In the genomic region with DNA sequence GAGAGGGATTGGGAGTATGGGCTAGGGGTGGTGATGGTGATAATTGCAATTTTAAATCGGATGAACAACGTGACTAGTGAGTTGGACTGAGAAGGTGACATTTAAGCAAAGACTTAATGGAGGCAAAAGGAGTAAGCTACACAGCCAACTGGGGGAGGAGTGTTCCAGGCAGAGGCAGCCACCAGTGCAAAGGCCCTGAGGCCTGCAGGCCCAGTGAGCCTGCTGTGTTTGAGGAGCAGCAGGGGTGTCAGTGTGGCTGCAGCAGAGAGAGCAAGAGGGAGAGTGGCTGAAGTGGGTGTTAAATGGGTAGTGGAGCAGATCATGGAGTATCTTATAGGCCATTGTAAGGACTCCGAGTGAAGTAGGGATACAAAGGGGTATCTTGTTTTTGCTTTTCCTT, we compare ENCODE assay signal across 20 cellular contexts. TPM values are rescaled to one million over a fixed set of nuclear protein-coding genes. Genes with fewer than 3 reads are reported as not detected.
DNase-seq lines count a peak whose midpoint lies in the region; TF ChIP-seq lines count a peak whose summit lies in the region.
"Had no signal": no experiment of that assay in that cellular context is flagged by ENCODE, and none has a peak within 500 bp of the region (broad histone marks: within the 10 kb centered on the region; RNA-seq: fewer than 3 reads in every experiment).

No MANE protein-coding gene starts in this region.

- H3K36me3 Mint-ChIP-seq in chondrocyte (ENCODE audit: low read depth) (peaks cover 28% of the 10 kb centered on the region), nephron (ENCODE audit: low read depth) (peaks cover 17% of the 10 kb centered on the region)
- H3K36me3 Mint-ChIP-seq: CD4-positive, CD25-positive, alpha-beta regulatory T cell had no signal

- peak; percentile 38 for DNase-seq in chondrocyte (ENCODE audit: low spot score)
- DNase-seq in AML-193 (lab: John Stamatoyannopoulos, UW) = no peak
- no peak for DNase-seq in cortex of kidney (lab: John Stamatoyannopoulos, UW)
- no peak for DNase-seq in AG08395 (ENCODE audit: low spot score)
- no peak for DNase-seq in A673 (ENCODE audit: low spot score)
- DNase-seq: 8988T; CD4-positive, CD25-positive, alpha-beta regulatory T cell; CD8-positive, alpha-beta memory T cell; COR-L47; DMS 273 treated with DMSO at 0.1 percent for 48 hours; DMS53; DND-41; EL; GOT3; H7; IMR-90 had no signal

- no peaks in the 10 kb centered on the region for H3K27me3 Mint-ChIP-seq in chondrocyte (ENCODE audit: low read depth)
- peaks cover 3% of the 10 kb centered on the region for H3K27me3 Mint-ChIP-seq in nephron (ENCODE audit: low read depth)

- BruUV-seq in A673 (replicated peaks; lab: Mats Ljungman, UMichigan) = no TSS peak

- peaks cover 15% of the 10 kb centered on the region for H3K4me1 Mint-ChIP-seq in chondrocyte (ENCODE audit: low read depth)
- peaks cover 80% of the 10 kb centered on the region for H3K4me1 Mint-ChIP-seq in nephron
- H3K4me1 Mint-ChIP-seq: CD4-positive, CD25-positive, alpha-beta regulatory T cell; CD8-positive, alpha-beta memory T cell had no signal

- H3K27ac Mint-ChIP-seq in chondrocyte (ENCODE audit: unreplicated experiment) (no peak overlapping the region), nephron (peak overlapping the region; percentile 68 to 95 (median 93))
- H3K27ac Mint-ChIP-seq: CD4-positive, CD25-positive, alpha-beta regulatory T cell; CD8-positive, alpha-beta memory T cell had no signal

- H3K9me3 Mint-ChIP-seq in chondrocyte (ENCODE audit: low read depth) (no peaks in the 10 kb centered on the region), nephron (no peaks in the 10 kb centered on the region)
- H3K9me3 Mint-ChIP-seq: CD4-positive, CD25-positive, alpha-beta regulatory T cell; CD8-positive, alpha-beta memory T cell had no signal

- intact Hi-C loops in A673 (cut with micrococcal nuclease; ENCODE audit: unreplicated experiment) = no loop called here

- H3K27ac ChIP-seq in BLaER1 treated with 17β-estradiol and CSF1 and Interleukin-3, amounts not matched to agents 10 nM and 100 nM = peak overlapping the region in 7 of 11 experiments; percentile 83 to 93 (median 87); a peak in 12 of 22 replicates
- no peak overlapping the region for H3K27ac ChIP-seq in A673 (ENCODE audit: low read depth, low read length, poor library complexity, severe bottlenecking)

- no peak overlapping the region for H3K9ac ChIP-seq in BLaER1 treated with 17β-estradiol and CSF1 and Interleukin-3, amounts not matched to agents 10 nM and 100 nM

- peaks cover 0 to 11% (median 0%) of the 10 kb centered on the region in 11 experiments; a peak in 2 of 22 replicates for H4K20me1 ChIP-seq in BLaER1 treated with 17β-estradiol and CSF1 and Interleukin-3, amounts not matched to agents 10 nM and 100 nM

- peak overlapping the region in 10 of 11 experiments; percentile 82 to 97 (median 90); a peak in 18 of 22 replicates for H3K4me2 ChIP-seq in BLaER1 treated with 17β-estradiol and CSF1 and Interleukin-3, amounts not matched to agents 10 nM and 100 nM

- peaks cover 48 to 100% (median 97%) of the 10 kb centered on the region in 10 experiments for H3K4me1 ChIP-seq in BLaER1 treated with 17β-estradiol and CSF1 and Interleukin-3, amounts not matched to agents 10 nM and 100 nM
- no peaks in the 10 kb centered on the region for H3K4me1 ChIP-seq in A673 (ENCODE audit: insufficient read depth, low read length, poor library complexity, severe bottlenecking)

- H3K9me3 ChIP-seq in BLaER1 treated with 17β-estradiol and CSF1 and Interleukin-3, amounts not matched to agents 10 nM and 100 nM (replicated peaks in 1 of 11) = no peaks in the 10 kb centered on the region
- no peaks in the 10 kb centered on the region for H3K9me3 ChIP-seq in A673 (ENCODE audit: low read depth, low read length, poor library complexity, severe bottlenecking)

- POLR2A ChIA-PET in A673 (lab: Charles Lee; ENCODE audit: low non-redundant PET) = no interaction called here

- H3K27me3 ChIP-seq in BLaER1 treated with 17β-estradiol and CSF1 and Interleukin-3, amounts not matched to agents 10 nM and 100 nM = peaks cover 0 to 18% (median 0%) of the 10 kb centered on the region in 11 experiments; a peak in 3 of 22 replicates
- no peaks in the 10 kb centered on the region for H3K27me3 ChIP-seq in A673 (replicated peaks; ENCODE audit: insufficient read depth, low read depth, low read length, poor library complexity)

- no peak overlapping the region for H3K4me3 ChIP-seq in BLaER1 treated with 17β-estradiol and CSF1 and Interleukin-3, amounts not matched to agents 10 nM and 100 nM
- no peak overlapping the region for H3K4me3 ChIP-seq in A673 (ENCODE audit: low read depth, low read length, poor library complexity, severe bottlenecking)
- H3K4me3 ChIP-seq: GM12878 had no signal

- CTCF ChIA-PET in A673 (lab: Charles Lee) = no interaction called here

- TF ChIP-seq CTCF in chondrocyte (IDR thresholded peaks at IDR 0.05) (no peak), nephron (IDR thresholded peaks at IDR 0.05; ENCODE audit: unreplicated experiment in 3 of 3) (no peak), A673 (conservative IDR thresholded peaks at IDR 0.05; ENCODE audit: low read depth, low read length) (no peak)

- H3K4me3 Mint-ChIP-seq in chondrocyte (ENCODE audit: unreplicated experiment) (no peak overlapping the region), nephron (peak overlapping the region in 2 of 3 experiments; percentile 54 to 80)
- H3K4me3 Mint-ChIP-seq: CD4-positive, CD25-positive, alpha-beta regulatory T cell; CD8-positive, alpha-beta memory T cell had no signal

- peaks cover 4 to 52% (median 33%) of the 10 kb centered on the region in 11 experiments; a peak in 19 of 22 replicates for H3K36me3 ChIP-seq in BLaER1 treated with 17β-estradiol and CSF1 and Interleukin-3, amounts not matched to agents 10 nM and 100 nM
- no peaks in the 10 kb centered on the region for H3K36me3 ChIP-seq in A673 (ENCODE audit: insufficient read depth, low read length, poor library complexity, severe bottlenecking)

RNA-seq across cellular contexts. Expression of a gene that starts 18.8 kb away (rescaled TPM):
- total RNA-seq in chondrocyte = not detected in 3 replicates
- not detected in 2 replicates for total RNA-seq in A673 (2021)
- total RNA-seq: CD4-positive, CD25-positive, alpha-beta regulatory T cell; CD8-positive, alpha-beta memory T cell; G401; GM12878; H7; IMR-90 had no signal

RNA-seq across cellular contexts. Expression of a gene that starts 40.7 kb away (rescaled TPM):
- total RNA-seq in chondrocyte = 6.0 to 16.3 TPM (median 14.7 TPM) in 3 replicates
- 2.5 and 3.0 TPM in 2 replicates for total RNA-seq in A673 (2021)

RNA-seq across cellular contexts. Expression of a gene that starts 59.8 kb away (rescaled TPM):
- total RNA-seq in chondrocyte = 51.4 to 59.1 TPM (median 55.5 TPM) in 3 replicates
- total RNA-seq in A673 (2021) = 65.1 and 68.4 TPM in 2 replicates
